21 cellular contexts compared by ENCODE assay signal in genomic region chr7:13321321-13321720, GRCh38.
"Had no signal": no experiment of that assay in that cellular context is flagged by ENCODE, and none has a peak within 500 bp of the region (broad histone marks: within the 10 kb centered on the region; RNA-seq: fewer than 3 reads in every experiment).

No MANE protein-coding gene starts in this region.

- DNase-seq: activated CD4-positive, alpha-beta memory T cell treated with anti-CD3 and anti-CD28 coated beads, Interleukin-2, amount 10 ng/mL, durations not matched to agents 7 days and 5 days; activated CD4-positive, alpha-beta T cell treated with anti-CD3 and anti-CD28 coated beads, Interleukin-2, amount 10 ng/mL, durations not matched to agents 24 days and 14 days; activated gamma-delta T cell; activated T-cell treated with anti-CD3 and anti-CD28 coated beads for 4 hours; adrenal gland; brain microvascular endothelial cell; caudate nucleus; colonic mucosa; esophagus squamous epithelium; foreskin keratinocyte; immature natural killer cell; left lung; naive thymus-derived CD4-positive, alpha-beta T cell; stimulated activated CD4-positive, alpha-beta T cell treated with anti-CD3 and anti-CD28 coated beads, Interleukin-2, amount 100 ng/mL, for 48 hours; stimulated activated CD8-positive, alpha-beta memory T cell treated with anti-CD3 and anti-CD28 coated beads, Interleukin-4, amount 100 ng/mL, for 48 hours; stimulated activated naive CD4-positive, alpha-beta T cell; T1000; upper lobe of left lung had no signal

- H3K27ac Mint-ChIP-seq: activated CD4-positive, alpha-beta memory T cell treated with anti-CD3 and anti-CD28 coated beads, Interleukin-2, amount 10 ng/mL, durations not matched to agents 7 days and 5 days; activated CD4-positive, alpha-beta T cell treated with anti-CD3 and anti-CD28 coated beads, Interleukin-2, amount 10 ng/mL, durations not matched to agents 24 days and 14 days; activated naive CD4-positive, alpha-beta T cell treated with anti-CD3 and anti-CD28 coated beads, Interleukin-2, amount 50 U/mL, for 72 hours; immature natural killer cell; naive thymus-derived CD4-positive, alpha-beta T cell; progenitor cell of endocrine pancreas; T-helper 1 cell treated with Interleukin-12 subunit alpha and Interleukin-12 subunit beta and Interleukin-4 antibody, amounts not matched to agents 30 μg/mL and 1 μg/mL, for 36 hours had no signal

- H3K4me3 Mint-ChIP-seq: activated CD4-positive, alpha-beta memory T cell treated with anti-CD3 and anti-CD28 coated beads, Interleukin-2, amount 10 ng/mL, durations not matched to agents 7 days and 5 days; activated CD4-positive, alpha-beta T cell treated with anti-CD3 and anti-CD28 coated beads, Interleukin-2, amount 10 ng/mL, durations not matched to agents 24 days and 14 days; immature natural killer cell; naive thymus-derived CD4-positive, alpha-beta T cell; T-helper 1 cell treated with Interleukin-12 subunit alpha and Interleukin-12 subunit beta and Interleukin-4 antibody, amounts not matched to agents 30 μg/mL and 1 μg/mL, for 36 hours had no signal

- H3K36me3 Mint-ChIP-seq: activated naive CD4-positive, alpha-beta T cell treated with anti-CD3 and anti-CD28 coated beads, Interleukin-2, amount 50 U/mL, for 72 hours; immature natural killer cell; naive thymus-derived CD4-positive, alpha-beta T cell had no signal

- ATAC-seq: activated naive CD4-positive, alpha-beta T cell treated with anti-CD3 and anti-CD28 coated beads, Interleukin-2, amount 50 U/mL, for 72 hours; foreskin keratinocyte; left lung; naive thymus-derived CD4-positive, alpha-beta T cell had no signal

- H3K27me3 Mint-ChIP-seq: activated CD4-positive, alpha-beta memory T cell treated with anti-CD3 and anti-CD28 coated beads, Interleukin-2, amount 10 ng/mL, durations not matched to agents 7 days and 5 days; activated CD4-positive, alpha-beta T cell treated with anti-CD3 and anti-CD28 coated beads, Interleukin-2, amount 10 ng/mL, durations not matched to agents 24 days and 14 days; naive thymus-derived CD4-positive, alpha-beta T cell; progenitor cell of endocrine pancreas had no signal

- H3K4me1 Mint-ChIP-seq: activated CD4-positive, alpha-beta memory T cell treated with anti-CD3 and anti-CD28 coated beads, Interleukin-2, amount 10 ng/mL, durations not matched to agents 7 days and 5 days; activated CD4-positive, alpha-beta T cell treated with anti-CD3 and anti-CD28 coated beads, Interleukin-2, amount 10 ng/mL, durations not matched to agents 24 days and 14 days; immature natural killer cell; naive thymus-derived CD4-positive, alpha-beta T cell had no signal

- H3K9me3 Mint-ChIP-seq: activated CD4-positive, alpha-beta memory T cell treated with anti-CD3 and anti-CD28 coated beads, Interleukin-2, amount 10 ng/mL, durations not matched to agents 7 days and 5 days; activated CD4-positive, alpha-beta T cell treated with anti-CD3 and anti-CD28 coated beads, Interleukin-2, amount 10 ng/mL, durations not matched to agents 24 days and 14 days; activated naive CD4-positive, alpha-beta T cell treated with anti-CD3 and anti-CD28 coated beads, Interleukin-2, amount 50 U/mL, for 72 hours; T-helper 1 cell treated with Interleukin-12 subunit alpha and Interleukin-12 subunit beta and Interleukin-4 antibody, amounts not matched to agents 30 μg/mL and 1 μg/mL, for 36 hours had no signal
